ENCODE assay signal across 20 cellular contexts in the genomic region with DNA sequence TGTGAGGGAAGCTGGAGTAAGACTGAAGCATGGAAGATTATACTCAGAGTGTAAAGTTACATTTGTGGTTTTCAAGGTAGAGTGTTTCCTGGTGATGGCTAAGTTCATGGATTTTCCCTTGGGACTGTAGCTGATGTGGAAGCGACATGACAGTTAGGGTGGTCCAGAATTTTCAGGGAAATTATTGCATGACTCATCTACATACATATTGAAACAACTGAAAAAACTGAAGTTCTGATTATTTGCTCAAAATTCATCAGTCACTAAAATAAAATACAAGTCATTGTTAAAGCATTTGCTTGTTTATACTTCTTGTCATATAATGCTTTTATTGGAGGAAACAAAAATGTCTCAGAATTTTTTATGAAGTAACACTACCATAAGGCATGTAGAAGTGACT.
DNase-seq lines count a peak whose midpoint lies in the region; TF ChIP-seq lines count a peak whose summit lies in the region.
"Had no signal": no experiment of that assay in that cellular context is flagged by ENCODE, and none has a peak within 500 bp of the region (broad histone marks: within the 10 kb centered on the region; RNA-seq: fewer than 3 reads in every experiment).

No MANE protein-coding gene starts in this region.

- no peak overlapping the region for H3K27ac ChIP-seq in tibial nerve
- H3K27ac ChIP-seq: heart right ventricle had no signal

- TF ChIP-seq EP300 in tibial nerve (IDR thresholded peaks at IDR 0.05) = no peak

- 0 to 44% methylated on average over 1 of the region's 1 CpG for WGBS in tibial nerve, 2 donors

- TF ChIP-seq POLR2A in tibial nerve (IDR thresholded peaks at IDR 0.05) = no peak

- DNase-seq in NCI-H2171 treated with DMSO at 0.1 percent for 48 hours (lab: John Stamatoyannopoulos, UW) (peak; percentile 27), NCI-H2171 (lab: John Stamatoyannopoulos, UW) (no peak), NCI-H460 (ENCODE audit: extremely low read depth, low read depth) (peak; percentile 7), fibroblast of gingiva (ENCODE audit: low read depth) (peak; percentile 63), amniotic stem cell (lab: John Stamatoyannopoulos, UW) (no peak), tibial nerve (ENCODE audit: low spot score in 2 of 2) (no peak)
- no peak for DNase-seq in stimulated activated naive CD4-positive, alpha-beta T cell (lab: John Stamatoyannopoulos, UW)
- DNase-seq: activated B cell treated with CpG ODN at 0.5 μM for 24 hours; activated CD8-positive, alpha-beta T cell treated with anti-CD3 and anti-CD28 coated beads for 36 hours; activated T-cell treated with anti-CD3 and anti-CD28 coated beads, Interleukin-2, amount 50 U/mL, for 72 hours; CD8-positive, alpha-beta T cell; heart right ventricle; islet precursor cell; mesendoderm; NCI-H1105; NCI-H2227 treated with DMSO at 0.1 percent for 48 hours; retina; SHP77 treated with DMSO at 0.1 percent for 48 hours had no signal

- H3K36me3 ChIP-seq in skeletal muscle satellite cell (ENCODE audit: insufficient read depth, low read length) (no peaks in the 10 kb centered on the region), tibial nerve (no peaks in the 10 kb centered on the region)
- H3K36me3 ChIP-seq: heart right ventricle had no signal

- H3K4me1 ChIP-seq in skeletal muscle satellite cell (ENCODE audit: control insufficient read depth, insufficient read depth, low read length) (peaks cover 41% of the 10 kb centered on the region), tibial nerve (peaks cover 0 to 23% (median 0%) of the 10 kb centered on the region in 4 donors)

- no peak for TF ChIP-seq CTCF in tibial nerve (IDR thresholded peaks at IDR 0.05)

- no peak overlapping the region for H3K9ac ChIP-seq in skeletal muscle satellite cell (ENCODE audit: low read depth, low read length)

- peak overlapping the region; percentile 1 for H3K4me2 ChIP-seq in skeletal muscle satellite cell (ENCODE audit: low read length)

- no peak overlapping the region for H3K4me3 ChIP-seq in skeletal muscle satellite cell (ENCODE audit: low read length)
- no peak overlapping the region for H3K4me3 ChIP-seq in tibial nerve
- H3K4me3 ChIP-seq: heart right ventricle, K562 had no signal

- no peaks in the 10 kb centered on the region for H3K27me3 ChIP-seq in skeletal muscle satellite cell (ENCODE audit: control insufficient read depth, insufficient read depth, low read length)
- H3K27me3 ChIP-seq in tibial nerve = no peaks in the 10 kb centered on the region
- H3K27me3 ChIP-seq: heart right ventricle had no signal

- no peaks in the 10 kb centered on the region for H3K9me3 ChIP-seq in skeletal muscle satellite cell (replicated peaks; ENCODE audit: low read length)
- H3K9me3 ChIP-seq in tibial nerve = no peaks in the 10 kb centered on the region

Comparison
In these comparisons a context has a peak if more than half of its experiments do, and no peak if none do; other contexts are left out.
1. DNase-seq: peak in NCI-H2171 treated with DMSO at 0.1 percent for 48 hours (single experiment), NCI-H460 (single experiment) and fibroblast of gingiva (single experiment); none in NCI-H2171 (single experiment), stimulated activated naive CD4-positive, alpha-beta T cell (0 of 6), amniotic stem cell (single experiment) and tibial nerve (0 of 2).